Comparison of ENCODE assay signal across 1 cellular context in genomic region chr4:125736057-125736456, GRCh38.
TF ChIP-seq lines count a peak whose summit lies in the region.

No MANE protein-coding gene starts in this region.

TF ChIP-seq in SK-N-SH, 30 proteins besides CTCF, POLR2A, EP300 and RAD21 (continued from another document):
- TF ChIP-seq TAF1 (IDR thresholded peaks at IDR 0.05; ENCODE audit: borderline replicate concordance, low read depth, low read length) = no peak
- TF ChIP-seq JUND (IDR thresholded peaks at IDR 0.05) = no peak
- TF ChIP-seq RCOR1 (IDR thresholded peaks at IDR 0.05; ENCODE audit: low read length) = no peak
